13 cellular contexts compared by ENCODE assay signal in the genomic region with DNA sequence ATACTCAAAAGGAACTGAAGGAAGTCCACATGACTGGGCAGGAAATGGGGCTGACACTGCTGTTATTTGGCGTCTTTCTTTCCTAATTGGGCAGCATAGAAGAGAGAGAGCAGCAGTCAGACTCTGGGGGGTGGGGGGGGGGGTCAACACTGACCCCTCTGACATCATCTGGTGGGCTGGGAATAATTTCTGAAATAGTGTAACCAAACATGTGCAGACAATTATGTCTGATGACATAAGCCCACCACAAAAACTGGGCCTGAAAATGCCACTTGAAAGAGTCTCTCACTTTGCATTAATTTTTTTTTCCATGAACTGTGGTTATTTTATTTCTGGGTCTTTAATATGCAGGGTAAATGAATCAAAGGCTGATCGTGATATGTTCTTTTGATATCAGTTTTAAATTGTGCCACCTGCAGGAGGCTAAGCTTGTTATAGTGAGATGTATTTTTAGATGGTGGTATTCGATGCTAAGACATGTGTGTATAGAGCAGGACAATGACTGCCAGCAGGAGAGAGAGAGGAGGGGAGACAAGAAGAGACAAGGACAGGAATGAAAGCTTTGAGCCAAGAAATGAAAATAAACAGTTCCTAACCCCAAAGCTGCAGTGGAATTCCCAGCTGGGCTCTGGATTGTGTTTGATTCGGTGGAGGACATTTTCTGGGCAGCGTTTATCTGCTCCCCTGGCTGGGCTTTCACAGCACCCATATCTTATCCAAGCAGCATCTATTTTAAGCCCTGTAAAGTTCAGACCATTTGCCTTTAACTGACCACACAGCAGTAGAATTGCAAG.
DNase-seq lines count a peak whose midpoint lies in the region; ATAC-seq, FAIRE-seq and TF ChIP-seq lines count a peak whose summit lies in the region.
"Had no signal": no experiment of that assay in that cellular context is flagged by ENCODE, and none has a peak within 500 bp of the region (broad histone marks: within the 10 kb centered on the region; RNA-seq: fewer than 3 reads in every experiment).

No MANE protein-coding gene starts in this region.

- H3K4me1 Mint-ChIP-seq in GM23338: peaks cover 8% of the 10 kb centered on the region
- H3K4me1 Mint-ChIP-seq: activated naive CD4-positive, alpha-beta T cell treated with anti-CD3 and anti-CD28 coated beads, Interleukin-2, amount 10 ng/mL, durations not matched to agents 7 days and 5 days had no signal

- H2AFZ ChIP-seq in GM23338 (no peak overlapping the region), PC-3 (ENCODE audit: low read length) (no peak overlapping the region)
- H2AFZ ChIP-seq: PC-9 had no signal

- CTCF ChIA-PET in PC-3 (lab: Charles Lee): no interaction called here

- H3K79me2 ChIP-seq in GM23338 (replicated peaks; ENCODE audit: insufficient read depth) (no peaks in the 10 kb centered on the region; the same call in 1 of the 2 replicates), PC-3 (ENCODE audit: low read length) (no peaks in the 10 kb centered on the region)

- H3K9me3 ChIP-seq in skeletal muscle tissue (ENCODE audit: control insufficient read depth in 3 of 3, low read length in 3 of 3) (no peaks in the 10 kb centered on the region), PC-3 (ENCODE audit: low read length) (no peaks in the 10 kb centered on the region)

- H3K4me1 ChIP-seq in GM23338 (ENCODE audit: insufficient read depth): no peaks in the 10 kb centered on the region
- H3K4me1 ChIP-seq in skeletal muscle tissue (ENCODE audit: control insufficient read depth in 3 of 3, insufficient read depth in 3 of 3, low read length in 3 of 3): peaks cover 11 to 21% (median 15%) of the 10 kb centered on the region in 3 donors
- no peaks in the 10 kb centered on the region for H3K4me1 ChIP-seq in PC-3 (ENCODE audit: insufficient read depth, low read length)

- H4K20me1 ChIP-seq in GM23338 (replicated peaks; ENCODE audit: insufficient read depth) (no peaks in the 10 kb centered on the region; the same call in none of the 2 replicates), PC-3 (ENCODE audit: low read length) (no peaks in the 10 kb centered on the region)

- H3K27me3 Mint-ChIP-seq in GM23338 (ENCODE audit: insufficient read depth, low read depth, poor library complexity): peaks cover 2% of the 10 kb centered on the region
- H3K27me3 Mint-ChIP-seq: activated naive CD4-positive, alpha-beta T cell treated with anti-CD3 and anti-CD28 coated beads, Interleukin-2, amount 10 ng/mL, durations not matched to agents 7 days and 5 days; CD4-positive, alpha-beta T cell; effector memory CD8-positive, alpha-beta T cell had no signal

- no peaks in the 10 kb centered on the region for H3K9me2 ChIP-seq in GM23338 (ENCODE audit: insufficient read depth)
- H3K9me2 ChIP-seq in PC-3 (replicated peaks; ENCODE audit: low read length): no peaks in the 10 kb centered on the region

- peaks cover 47% of the 10 kb centered on the region for H3K36me3 Mint-ChIP-seq in GM23338 (ENCODE audit: low read depth)
- H3K36me3 Mint-ChIP-seq: activated naive CD4-positive, alpha-beta T cell treated with anti-CD3 and anti-CD28 coated beads, Interleukin-2, amount 10 ng/mL, durations not matched to agents 7 days and 5 days had no signal

- no peak overlapping the region for H3K4me3 Mint-ChIP-seq in GM23338
- H3K4me3 Mint-ChIP-seq: activated naive CD4-positive, alpha-beta T cell treated with anti-CD3 and anti-CD28 coated beads, Interleukin-2, amount 10 ng/mL, durations not matched to agents 7 days and 5 days; CD4-positive, alpha-beta T cell; effector memory CD8-positive, alpha-beta T cell had no signal

- TF ChIP-seq POLR2A in GM12892 (IDR thresholded peaks at IDR 0.05; ENCODE audit: low read depth, low read length): no peak

- H3K27ac ChIP-seq in GM23338 (ENCODE audit: low read depth) (no peak overlapping the region), caudate nucleus (ENCODE audit: low read depth, low read length) (peak overlapping the region; percentile 4), skeletal muscle tissue (ENCODE audit: low read depth, low read length) (peak overlapping the region; percentile 61), PC-3 (ENCODE audit: low read length) (no peak overlapping the region)
- H3K27ac ChIP-seq: PC-9 had no signal

- H3K9ac ChIP-seq in skeletal muscle tissue (ENCODE audit: low read depth in 1 of 3, low read length in 3 of 3) (peak overlapping the region; percentile 30 to 54 (median 40)), PC-3 (ENCODE audit: low read length) (no peak overlapping the region)

- POLR2A ChIA-PET in PC-3 (lab: Charles Lee; ENCODE audit: unreplicated experiment): no interaction called here

- no TSS peak for BruUV-seq in PC-3 (replicated peaks; lab: Mats Ljungman, UMichigan)

- no peaks in the 10 kb centered on the region for H3K27me3 ChIP-seq in GM23338 (ENCODE audit: insufficient read depth)
- H3K27me3 ChIP-seq in skeletal muscle tissue (ENCODE audit: control insufficient read depth in 3 of 3, insufficient read depth in 3 of 3, low read length in 3 of 3): no peaks in the 10 kb centered on the region
- no peaks in the 10 kb centered on the region for H3K27me3 ChIP-seq in PC-3 (ENCODE audit: low read length)

- H3K27ac Mint-ChIP-seq in GM23338: peak overlapping the region; percentile 7; the same call in 1 of the 2 replicates
- H3K27ac Mint-ChIP-seq: activated naive CD4-positive, alpha-beta T cell treated with anti-CD3 and anti-CD28 coated beads, Interleukin-2, amount 10 ng/mL, durations not matched to agents 7 days and 5 days; CD4-positive, alpha-beta T cell; effector memory CD8-positive, alpha-beta T cell had no signal

- no peaks in the 10 kb centered on the region for H3F3A ChIP-seq in GM23338 (replicated peaks; ENCODE audit: low read depth)
- no peaks in the 10 kb centered on the region for H3F3A ChIP-seq in PC-3 (ENCODE audit: low read length, unreplicated experiment)

- intact Hi-C loops in PC-3 (cut with micrococcal nuclease): no loop called here

- no peak for FAIRE-seq in GM12892 (lab: Jason Lieb, UNC)

- H3K4me2 ChIP-seq in GM23338: no peak overlapping the region
- H3K4me2 ChIP-seq in PC-3 (ENCODE audit: low read length): no peak overlapping the region
- H3K4me2 ChIP-seq: PC-9 had no signal

- H3K36me3 ChIP-seq in GM23338 (ENCODE audit: insufficient read depth): peaks cover 7% of the 10 kb centered on the region; the same call in 1 of the 2 replicates
- peaks cover 11 to 17% (median 14%) of the 10 kb centered on the region in 3 donors for H3K36me3 ChIP-seq in skeletal muscle tissue (ENCODE audit: control insufficient read depth in 3 of 3, insufficient read depth in 3 of 3, low read length in 3 of 3)
- no peaks in the 10 kb centered on the region for H3K36me3 ChIP-seq in PC-3 (ENCODE audit: low read depth, low read length)

- DNase-seq in GM23338 (ENCODE audit: low spot score) (no peak), caudate nucleus (lab: John Stamatoyannopoulos, UW) (no peak), hepatic stellate cell (ENCODE audit: low spot score) (peak; percentile 43), GM12892 (ENCODE audit: insufficient read length) (no peak), PC-3 (no peak), occipital lobe (lab: John Stamatoyannopoulos, UW) (no peak)
- DNase-seq in effector CD4-positive, alpha-beta T cell: no peak
- DNase-seq: activated naive CD4-positive, alpha-beta T cell treated with anti-CD3 and anti-CD28 coated beads, Interleukin-2, amount 10 ng/mL, durations not matched to agents 7 days and 5 days; CD4-positive, alpha-beta T cell; effector memory CD8-positive, alpha-beta T cell; NCI-H2171; PC-9 had no signal

- H3K4me3 ChIP-seq in GM23338 (no peak overlapping the region), skeletal muscle tissue (ENCODE audit: low read length in 3 of 3) (peak overlapping the region; percentile 37 to 44 (median 38)), PC-3 (ENCODE audit: low read length) (no peak overlapping the region)
- H3K4me3 ChIP-seq: PC-9 had no signal

- H3K9me3 Mint-ChIP-seq in GM23338: no peaks in the 10 kb centered on the region
- H3K9me3 Mint-ChIP-seq: activated naive CD4-positive, alpha-beta T cell treated with anti-CD3 and anti-CD28 coated beads, Interleukin-2, amount 10 ng/mL, durations not matched to agents 7 days and 5 days; CD4-positive, alpha-beta T cell had no signal

- TF ChIP-seq CTCF in GM23338 (conservative IDR thresholded peaks at IDR 0.05; ENCODE audit: low read depth in 2 of 2): no peak
- TF ChIP-seq CTCF in PC-3 (conservative IDR thresholded peaks at IDR 0.05; ENCODE audit: low read depth, low read length): no peak

- ATAC-seq in GM23338 (no peak), PC-3 (no peak)
- ATAC-seq: effector memory CD8-positive, alpha-beta T cell had no signal

TF ChIP-seq in GM23338, 12 proteins besides CTCF, POLR2A, EP300 and RAD21 (continues in another document):
- TF ChIP-seq POLR2AphosphoS5 (IDR thresholded peaks at IDR 0.05; ENCODE audit: low read depth) (no peak), JUNB (IDR thresholded peaks at IDR 0.05; ENCODE audit: unreplicated experiment) (no peak), EZH2 (IDR thresholded peaks at IDR 0.05; ENCODE audit: low read depth, unreplicated experiment) (no peak), CREB1 (CRISPR knock-in tag; IDR thresholded peaks at IDR 0.05; ENCODE audit: low read depth) (no peak), EZH2phosphoT487 (IDR thresholded peaks at IDR 0.05; ENCODE audit: unreplicated experiment) (no peak), ZNF331 (CRISPR knock-in tag; IDR thresholded peaks at IDR 0.05; ENCODE audit: low read depth) (no peak)

Comparison
In these comparisons a context has a peak if more than half of its experiments do, and no peak if none do; other contexts are left out.
1. H3K27ac ChIP-seq: peak in caudate nucleus (single experiment) and skeletal muscle tissue (single experiment); none in GM23338 (single experiment) and PC-3 (single experiment).
2. H3K4me3 ChIP-seq: peak in skeletal muscle tissue (3 of 3); none in GM23338 (single experiment) and PC-3 (single experiment).